In the genomic region with DNA sequence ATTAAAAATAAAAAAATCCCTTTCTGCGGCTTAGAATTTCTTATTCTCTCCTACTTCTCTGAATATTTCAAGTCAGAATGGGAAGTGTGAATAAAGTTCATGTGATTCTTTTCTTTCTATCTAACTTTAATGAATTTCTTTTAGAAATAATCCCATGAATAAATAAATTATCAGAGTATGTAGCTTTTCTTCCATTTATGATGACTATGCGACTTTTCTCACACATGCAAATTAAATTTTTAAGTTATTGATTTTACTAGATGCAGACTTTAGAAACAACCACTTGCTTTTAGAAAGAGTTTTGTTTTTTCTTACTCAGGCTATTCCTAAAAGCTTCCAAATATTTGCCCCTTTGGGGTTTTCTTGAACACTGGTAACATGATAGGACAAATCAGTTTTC, we compare ENCODE assay signal across 33 cellular contexts.
"Had no signal": no experiment of that assay in that cellular context is flagged by ENCODE, and none has a peak within 500 bp of the region (broad histone marks: within the 10 kb centered on the region; RNA-seq: fewer than 3 reads in every experiment).

No MANE protein-coding gene starts in this region.

- H3K4me3 ChIP-seq: adrenal gland, body of pancreas, breast epithelium had no signal

- H3K36me3 ChIP-seq: adrenal gland, brain microvascular endothelial cell had no signal

- H3K4me1 ChIP-seq: adrenal gland, body of pancreas, breast epithelium had no signal

- H3K9me3 ChIP-seq: adrenal gland, body of pancreas, breast epithelium had no signal

- ATAC-seq: activated CD8-positive, alpha-beta T cell treated with anti-CD3 and anti-CD28 coated beads for 36 hours; activated naive CD4-positive, alpha-beta T cell treated with anti-CD3 and anti-CD28 coated beads, Interleukin-2, amount 50 U/mL, for 72 hours; activated T-cell treated with anti-CD3 and anti-CD28 coated beads, Interleukin-2, amount 50 U/mL, for 4 hours; activated T-cell treated with anti-CD3 and anti-CD28 coated beads, Interleukin-2, amount 50 U/mL, for 72 hours; activated T-helper 17 cell treated with anti-CD3 and anti-CD28 coated beads, Interleukin-2, amount 50 U/mL, for 72 hours; body of pancreas had no signal

- H3K27me3 ChIP-seq: adrenal gland, body of pancreas, brain microvascular endothelial cell, breast epithelium had no signal

- H3K27ac ChIP-seq: adrenal gland, body of pancreas, brain microvascular endothelial cell, breast epithelium, VCaP had no signal

- DNase-seq: activated B cell treated with CpG ODN at 0.5 μM for 24 hours; activated CD4-positive, alpha-beta memory T cell treated with anti-CD3 and anti-CD28 coated beads for 36 hours; activated CD4-positive, alpha-beta T cell treated with anti-CD3 and anti-CD28 coated beads for 4 hours; activated CD4-positive, alpha-beta T cell treated with anti-CD3 and anti-CD28 coated beads, Interleukin-2, amount 10 ng/mL, durations not matched to agents 24 days and 14 days; activated CD4-positive, alpha-beta T cell treated with anti-CD3 and anti-CD28 coated beads, Interleukin-2, amount 50 U/mL, for 1 hour; activated CD4-positive, alpha-beta T cell treated with anti-CD3 and anti-CD28 coated beads, Interleukin-2, amount 50 U/mL, for 4 hours; activated CD4-positive, CD25-positive, alpha-beta regulatory T cell treated with anti-CD3 and anti-CD28 coated beads, Interleukin-2, amount 50 U/mL, for 72 hours; activated CD8-positive, alpha-beta memory T cell treated with anti-CD3 and anti-CD28 coated beads, Interleukin-2, amount 50 U/mL, for 4 hours; activated CD8-positive, alpha-beta T cell treated with anti-CD3 and anti-CD28 coated beads for 36 hours; activated effector memory CD4-positive, alpha-beta T cell treated with anti-CD3 and anti-CD28 coated beads, Interleukin-2, amount 50 U/mL, for 16 hours; activated gamma-delta T cell treated with Interleukin-2 at 50 U/mL for 16 hours; activated naive CD4-positive, alpha-beta T cell; activated naive CD4-positive, alpha-beta T cell treated with anti-CD3 and anti-CD28 coated beads for 36 hours; activated naive CD4-positive, alpha-beta T cell treated with anti-CD3 and anti-CD28 coated beads, Interleukin-2, amount 50 U/mL, for 16 hours; activated naive CD8-positive, alpha-beta T cell treated with anti-CD3 and anti-CD28 coated beads for 36 hours; activated T-cell treated with anti-CD3 and anti-CD28 coated beads for 4 hours; activated T-cell treated with anti-CD3 and anti-CD28 coated beads, Interleukin-2, amount 50 U/mL, for 1 hour; activated T-cell treated with anti-CD3 and anti-CD28 coated beads, Interleukin-2, amount 50 U/mL, for 4 hours; activated T-cell treated with anti-CD3 and anti-CD28 coated beads, Interleukin-2, amount 50 U/mL, for 72 hours; adrenal gland; amniotic stem cell; aorta; body of pancreas; brain microvascular endothelial cell; central memory CD4-positive, alpha-beta T cell; T-helper 2 cell; T-helper 9 cell had no signal

- FAIRE-seq: astrocyte, TTC549 had no signal
